Comparison of ENCODE assay signal across 11 cellular contexts in the genomic region with DNA sequence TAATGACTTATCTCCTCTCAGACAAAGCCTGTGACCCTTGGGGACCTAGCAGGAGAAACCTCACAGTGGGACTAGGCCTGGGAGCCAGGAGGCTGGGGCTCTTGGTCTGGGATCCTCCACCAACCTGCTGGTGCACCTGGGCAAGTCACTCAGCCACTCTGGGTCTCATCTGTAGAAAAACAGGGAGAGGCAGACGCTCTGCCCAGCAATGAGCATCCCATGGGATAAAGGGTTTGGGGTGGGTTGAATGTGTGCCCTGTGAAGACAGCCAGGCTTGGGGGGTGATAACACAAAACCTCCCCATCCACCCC.
DNase-seq lines count a peak whose midpoint lies in the region; ATAC-seq and TF ChIP-seq lines count a peak whose summit lies in the region.
"Had no signal": no experiment of that assay in that cellular context is flagged by ENCODE, and none has a peak within 500 bp of the region (broad histone marks: within the 10 kb centered on the region; RNA-seq: fewer than 3 reads in every experiment).

No MANE protein-coding gene starts in this region.

- H3K4me3 ChIP-seq in cardiac muscle cell: no peak overlapping the region
- H3K4me3 ChIP-seq in breast epithelium: peak overlapping the region in 1 of 3 donors; percentile 34
- H3K4me3 ChIP-seq in upper lobe of left lung: no peak overlapping the region

- H3K27me3 ChIP-seq in cardiac muscle cell (no peaks in the 10 kb centered on the region), breast epithelium (no peaks in the 10 kb centered on the region), upper lobe of left lung (no peaks in the 10 kb centered on the region)

- H3K27ac ChIP-seq in cardiac muscle cell (peak overlapping the region; percentile 99), breast epithelium (peak overlapping the region; percentile 92 to 98), upper lobe of left lung (peak overlapping the region; percentile 92 to 96 (median 94))

- no peaks in the 10 kb centered on the region for H3K9me3 ChIP-seq in cardiac muscle cell (ENCODE audit: low read depth)
- no peaks in the 10 kb centered on the region for H3K9me3 ChIP-seq in breast epithelium
- no peaks in the 10 kb centered on the region for H3K9me3 ChIP-seq in upper lobe of left lung

- DNase-seq in cardiac muscle cell (ENCODE audit: low read depth in 1 of 2, low spot score in 1 of 2): no peak
- no peak for DNase-seq in left cardiac atrium
- no peak for DNase-seq in breast epithelium (ENCODE audit: low spot score in 2 of 2)
- DNase-seq in myocyte (ENCODE audit: low read depth): peak; percentile 51
- no peak for DNase-seq in upper lobe of left lung
- no peak for DNase-seq in globus pallidus (ENCODE audit: low spot score)
- DNase-seq in NCI-H526 treated with DMSO at 0.1 percent for 48 hours (lab: John Stamatoyannopoulos, UW): no peak
- DNase-seq: anterior cingulate cortex, C1 segment of cervical spinal cord, NCI-H1105 treated with DMSO at 0.1 percent for 48 hours had no signal

- 67 to 69% methylated on average over 1 of the region's 1 CpG for WGBS in upper lobe of left lung, 2 donors

- no peaks in the 10 kb centered on the region for H3K36me3 ChIP-seq in cardiac muscle cell
- H3K36me3 ChIP-seq in breast epithelium: no peaks in the 10 kb centered on the region
- H3K36me3 ChIP-seq in upper lobe of left lung: no peaks in the 10 kb centered on the region

- no peak for ATAC-seq in left cardiac atrium
- ATAC-seq in upper lobe of left lung (ENCODE audit: low FRiP score in 2 of 2): no peak
- ATAC-seq in HG02678 (IDR thresholded peaks at IDR 0.05; ENCODE audit: unreplicated experiment): no peak

- no peak for TF ChIP-seq CTCF in cardiac muscle cell (IDR thresholded peaks at IDR 0.05; ENCODE audit: low read depth, low read length)
- no peak for TF ChIP-seq CTCF in breast epithelium (IDR thresholded peaks at IDR 0.05)
- no peak for TF ChIP-seq CTCF in upper lobe of left lung (IDR thresholded peaks at IDR 0.05)

- TF ChIP-seq POLR2A in breast epithelium (IDR thresholded peaks at IDR 0.05): no peak
- TF ChIP-seq POLR2A in upper lobe of left lung (IDR thresholded peaks at IDR 0.05): peak in 1 of 4 donors; percentile 26

- TF ChIP-seq EP300 in upper lobe of left lung (IDR thresholded peaks at IDR 0.05): no peak

- intact Hi-C loops in left cardiac atrium (cut with DNase I) (loop anchor here in 1 of 2 donors (5.0 to 10.0 kb wide), 2 partner anchors 42 to 176 kb away; no protein-coding TSS in a partner anchor), breast epithelium (cut with DNase I; ENCODE audit: low total_unique reads) (loop anchor here (5.0 kb wide), 1 partner anchor 1027 kb away; no protein-coding TSS in a partner anchor)

- H3K4me1 ChIP-seq in cardiac muscle cell (ENCODE audit: low read depth) (peaks cover 40% of the 10 kb centered on the region), breast epithelium (peaks cover 46 to 58% of the 10 kb centered on the region in 2 donors), upper lobe of left lung (peaks cover 87 to 100% (median 94%) of the 10 kb centered on the region in 4 donors)
